15 cellular contexts compared by ENCODE assay signal in genomic region chr6:160730911-160731310, GRCh38. TPM values are rescaled to one million over a fixed set of nuclear protein-coding genes. Genes with fewer than 3 reads are reported as not detected.
DNase-seq lines count a peak whose midpoint lies in the region; ATAC-seq, FAIRE-seq and TF ChIP-seq lines count a peak whose summit lies in the region.
"Had no signal": no experiment of that assay in that cellular context is flagged by ENCODE, and none has a peak within 500 bp of the region (broad histone marks: within the 10 kb centered on the region; RNA-seq: fewer than 3 reads in every experiment).

No MANE protein-coding gene starts in this region.

- FAIRE-seq in bronchial epithelial cell (lab: Jason Lieb, UNC) = no peak

- no peaks in the 10 kb centered on the region for H3K9me3 Mint-ChIP-seq in activated CD8-positive, alpha-beta T cell treated with anti-CD3 and anti-CD28 coated beads for 36 hours
- no peaks in the 10 kb centered on the region for H3K9me3 Mint-ChIP-seq in activated CD8-positive, alpha-beta T cell treated with anti-CD3 and anti-CD28 coated beads, Interleukin-2, amount 10 ng/mL, durations not matched to agents 7 days and 5 days (ENCODE audit: insufficient read depth)
- H3K9me3 Mint-ChIP-seq: central memory CD8-positive, alpha-beta T cell; stimulated activated naive CD8-positive, alpha-beta T cell treated with anti-CD3 and anti-CD28 coated beads, Interleukin-15, Interleukin-2, amounts not matched to agents 100 ng/mL and 50 ng/mL, for 24 hours had no signal

- H3K79me2 ChIP-seq in smooth muscle cell (ENCODE audit: low read depth) = no peaks in the 10 kb centered on the region

- ATAC-seq in activated CD8-positive, alpha-beta T cell treated with anti-CD3 and anti-CD28 coated beads for 36 hours = no peak
- ATAC-seq in activated CD8-positive, alpha-beta T cell treated with anti-CD3 and anti-CD28 coated beads, Interleukin-2, amount 10 ng/mL, durations not matched to agents 7 days and 5 days = no peak

- no peak overlapping the region for H2AFZ ChIP-seq in smooth muscle cell (ENCODE audit: low read depth)

- POLR2A ChIA-PET in activated CD8-positive, alpha-beta T cell treated with anti-CD3 and anti-CD28 coated beads for 36 hours (lab: Charles Lee) = no interaction called here
- POLR2A ChIA-PET in activated CD8-positive, alpha-beta T cell treated with anti-CD3 and anti-CD28 coated beads, Interleukin-2, amount 10 ng/mL, durations not matched to agents 7 days and 5 days (lab: Charles Lee) = no interaction called here

- H3K4me3 ChIP-seq in bronchial epithelial cell (ENCODE audit: low read depth, low read length) (no peak overlapping the region), smooth muscle cell (no peak overlapping the region)

- H4K20me1 ChIP-seq in smooth muscle cell (ENCODE audit: low read depth) = no peaks in the 10 kb centered on the region

- H3K27ac Mint-ChIP-seq in activated CD8-positive, alpha-beta T cell treated with anti-CD3 and anti-CD28 coated beads for 36 hours = no peak overlapping the region
- no peak overlapping the region for H3K27ac Mint-ChIP-seq in activated CD8-positive, alpha-beta T cell treated with anti-CD3 and anti-CD28 coated beads, Interleukin-2, amount 10 ng/mL, durations not matched to agents 7 days and 5 days
- H3K27ac Mint-ChIP-seq: stimulated activated naive CD8-positive, alpha-beta T cell treated with anti-CD3 and anti-CD28 coated beads, Interleukin-15, Interleukin-2, amounts not matched to agents 100 ng/mL and 50 ng/mL, for 24 hours had no signal

- H3K9me3 ChIP-seq in smooth muscle cell (replicated peaks; ENCODE audit: low read depth) = no peaks in the 10 kb centered on the region

- H3K27me3 Mint-ChIP-seq in activated CD8-positive, alpha-beta T cell treated with anti-CD3 and anti-CD28 coated beads for 36 hours = peaks cover 8% of the 10 kb centered on the region
- peaks cover 2% of the 10 kb centered on the region for H3K27me3 Mint-ChIP-seq in activated CD8-positive, alpha-beta T cell treated with anti-CD3 and anti-CD28 coated beads, Interleukin-2, amount 10 ng/mL, durations not matched to agents 7 days and 5 days (ENCODE audit: low read depth)

- 47% methylated on average over 6 of the region's 6 CpGs for WGBS in smooth muscle cell (ENCODE audit: low lambda C conversion rate)

- peaks cover 2% of the 10 kb centered on the region for H3K27me3 ChIP-seq in bronchial epithelial cell (ENCODE audit: control insufficient read depth, insufficient read depth, low read length)
- H3K27me3 ChIP-seq in smooth muscle cell (ENCODE audit: low read depth) = peaks cover 4% of the 10 kb centered on the region

- no peaks in the 10 kb centered on the region for H3K4me1 ChIP-seq in smooth muscle cell (ENCODE audit: low read depth)

- no peak overlapping the region for H3K9ac ChIP-seq in smooth muscle cell (ENCODE audit: low read depth)

- in situ Hi-C loops in KBM-7 (cut with MboI; ENCODE audit: low pct_unique_long_range_greater_than_20kb, low sequenced_read_pairs) = loop anchor here (25.0 kb wide), 1 partner anchor 631 kb away; no protein-coding TSS in a partner anchor

- DNase-seq in activated CD8-positive, alpha-beta T cell treated with anti-CD3 and anti-CD28 coated beads for 36 hours = peak; percentile 4
- no peak for DNase-seq in activated CD8-positive, alpha-beta T cell treated with anti-CD3 and anti-CD28 coated beads, Interleukin-2, amount 10 ng/mL, durations not matched to agents 7 days and 5 days
- DNase-seq in KBM-7 = peak; percentile 23
- DNase-seq in bronchial epithelial cell (ENCODE audit: low read depth) = no peak
- no peak for DNase-seq in smooth muscle cell (lab: John Stamatoyannopoulos, UW; ENCODE audit: unreplicated experiment)
- DNase-seq in ecto neural progenitor cell (ENCODE audit: low spot score) = no peak
- no peak for DNase-seq in T-helper 1 cell
- DNase-seq in SKM-1 (lab: John Stamatoyannopoulos, UW; ENCODE audit: unreplicated experiment) = no peak
- DNase-seq: activated CD4-positive, CD25-positive, alpha-beta regulatory T cell treated with anti-CD3 and anti-CD28 coated beads, Interleukin-2, amount 50 U/mL, for 72 hours; GDM1; NCI-H1694 had no signal

- H3K36me3 ChIP-seq in bronchial epithelial cell (ENCODE audit: control insufficient read depth, insufficient read depth, low read length) (no peaks in the 10 kb centered on the region), smooth muscle cell (ENCODE audit: low read depth) (no peaks in the 10 kb centered on the region)

- no peak for TF ChIP-seq CTCF in activated CD8-positive, alpha-beta T cell treated with anti-CD3 and anti-CD28 coated beads for 36 hours (IDR thresholded peaks at IDR 0.05)
- TF ChIP-seq CTCF in bronchial epithelial cell (IDR thresholded peaks at IDR 0.05; ENCODE audit: insufficient read depth, low read length, severe bottlenecking) (peak; percentile 9), smooth muscle cell (IDR thresholded peaks at IDR 0.05; ENCODE audit: borderline replicate concordance, insufficient read depth, poor library complexity, severe bottlenecking) (peak; percentile 19)

- CTCF ChIA-PET in activated CD8-positive, alpha-beta T cell treated with anti-CD3 and anti-CD28 coated beads for 36 hours (lab: Charles Lee) = no interaction called here
- CTCF ChIA-PET in activated CD8-positive, alpha-beta T cell treated with anti-CD3 and anti-CD28 coated beads, Interleukin-2, amount 10 ng/mL, durations not matched to agents 7 days and 5 days (lab: Charles Lee) = no interaction called here

- H3K27ac ChIP-seq in smooth muscle cell (ENCODE audit: low read depth) = no peak overlapping the region

- H3F3A ChIP-seq in smooth muscle cell (ENCODE audit: low read depth) = no peaks in the 10 kb centered on the region

- no peaks in the 10 kb centered on the region for H3K4me1 Mint-ChIP-seq in activated CD8-positive, alpha-beta T cell treated with anti-CD3 and anti-CD28 coated beads for 36 hours (ENCODE audit: low read depth)
- H3K4me1 Mint-ChIP-seq in activated CD8-positive, alpha-beta T cell treated with anti-CD3 and anti-CD28 coated beads, Interleukin-2, amount 10 ng/mL, durations not matched to agents 7 days and 5 days (ENCODE audit: low read depth) = no peaks in the 10 kb centered on the region
- H3K4me1 Mint-ChIP-seq: central memory CD8-positive, alpha-beta T cell had no signal

- no peak overlapping the region for H3K4me2 ChIP-seq in smooth muscle cell

- no peaks in the 10 kb centered on the region for H3K36me3 Mint-ChIP-seq in activated CD8-positive, alpha-beta T cell treated with anti-CD3 and anti-CD28 coated beads for 36 hours (ENCODE audit: low read depth)
- H3K36me3 Mint-ChIP-seq in activated CD8-positive, alpha-beta T cell treated with anti-CD3 and anti-CD28 coated beads, Interleukin-2, amount 10 ng/mL, durations not matched to agents 7 days and 5 days (ENCODE audit: low read depth) = no peaks in the 10 kb centered on the region

- intact Hi-C loops in activated CD8-positive, alpha-beta T cell treated with anti-CD3 and anti-CD28 coated beads for 36 hours (cut with micrococcal nuclease) = loop anchor here (5.0 kb wide), 1 partner anchor 641 kb away; no protein-coding TSS in a partner anchor

- no peak overlapping the region for H3K4me3 Mint-ChIP-seq in activated CD8-positive, alpha-beta T cell treated with anti-CD3 and anti-CD28 coated beads for 36 hours
- no peak overlapping the region for H3K4me3 Mint-ChIP-seq in activated CD8-positive, alpha-beta T cell treated with anti-CD3 and anti-CD28 coated beads, Interleukin-2, amount 10 ng/mL, durations not matched to agents 7 days and 5 days
- H3K4me3 Mint-ChIP-seq: central memory CD8-positive, alpha-beta T cell; stimulated activated naive CD8-positive, alpha-beta T cell treated with anti-CD3 and anti-CD28 coated beads, Interleukin-15, Interleukin-2, amounts not matched to agents 100 ng/mL and 50 ng/mL, for 24 hours had no signal

RNA-seq across cellular contexts. Expression of gene PLG, which starts 28.9 kb away (rescaled TPM):
- total RNA-seq in activated CD8-positive, alpha-beta T cell treated with anti-CD3 and anti-CD28 coated beads for 36 hours = not detected
- under 1 TPM in 1 of 2 experiments, not detected in 1; 0.55 TPM for total RNA-seq in activated CD8-positive, alpha-beta T cell treated with anti-CD3 and anti-CD28 coated beads, Interleukin-2, amount 10 ng/mL, durations not matched to agents 7 days and 5 days
- total RNA-seq in bronchial epithelial cell (not detected in 2 replicates), smooth muscle cell (not detected in 2 replicates)
- 1.5 TPM in 2 replicates for polyA plus RNA-seq in smooth muscle cell
- total RNA-seq: lower leg skin, osteocyte had no signal

Comparison
In these comparisons a context has a peak if more than half of its experiments do, and no peak if none do; other contexts are left out.
1. DNase-seq: peak in activated CD8-positive, alpha-beta T cell treated with anti-CD3 and anti-CD28 coated beads for 36 hours (single experiment) and KBM-7 (single experiment); none in activated CD8-positive, alpha-beta T cell treated with anti-CD3 and anti-CD28 coated beads, Interleukin-2, amount 10 ng/mL, durations not matched to agents 7 days and 5 days (single experiment), bronchial epithelial cell (single experiment), smooth muscle cell (single experiment), ecto neural progenitor cell (single experiment), T-helper 1 cell (0 of 5) and SKM-1 (single experiment).